In the genomic region with DNA sequence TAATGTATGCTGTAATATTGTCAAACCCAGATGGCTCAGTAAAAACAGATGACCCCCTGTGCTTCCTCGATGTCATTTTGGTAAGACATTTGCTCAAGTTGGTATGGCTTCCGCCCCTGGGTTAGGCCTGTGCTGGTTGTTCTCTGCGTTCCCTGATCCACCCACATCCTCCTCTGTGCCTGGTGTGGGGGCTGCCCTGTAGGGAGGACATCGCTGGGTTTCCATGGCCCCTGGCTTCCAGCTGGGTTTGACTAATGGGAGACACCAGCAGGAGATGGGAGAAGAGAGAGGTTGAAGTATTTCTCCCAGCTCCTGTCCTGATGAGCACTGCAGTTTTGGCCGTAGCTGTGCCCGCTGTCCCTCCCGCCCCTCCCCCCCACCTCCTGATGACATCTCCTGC, we compare ENCODE assay signal across 19 cellular contexts. TPM values are rescaled to one million over a fixed set of nuclear protein-coding genes. Genes with fewer than 3 reads are reported as not detected.
A peak's percentile ranks its signal among the peaks of the same experiment; 100 is the strongest.
DNase-seq lines count a peak whose midpoint lies in the region; TF ChIP-seq lines count a peak whose summit lies in the region.
"Had no signal": no experiment of that assay in that cellular context is flagged by ENCODE, and none has a peak within 500 bp of the region (broad histone marks: within the 10 kb centered on the region; RNA-seq: fewer than 3 reads in every experiment).

No MANE protein-coding gene starts in this region.

- H3K36me3 Mint-ChIP-seq in chondrocyte (ENCODE audit: low read depth) = no peaks in the 10 kb centered on the region
- H3K36me3 Mint-ChIP-seq: CD4-positive, alpha-beta memory T cell had no signal

- intact Hi-C loops in cardiac septum (cut with DNase I) = no loop called here

- peaks cover 46% of the 10 kb centered on the region for H3K4me1 Mint-ChIP-seq in chondrocyte (ENCODE audit: low read depth)

- H3K27ac ChIP-seq in right atrium auricular region (no peak overlapping the region), osteoblast (ENCODE audit: low read depth, low read length) (no peak overlapping the region), urinary bladder (ENCODE audit: low read depth) (peak overlapping the region; percentile 62)
- H3K27ac ChIP-seq: PC-9 had no signal

- H3K4me3 Mint-ChIP-seq in chondrocyte (ENCODE audit: unreplicated experiment) = no peak overlapping the region
- H3K4me3 Mint-ChIP-seq: CD4-positive, alpha-beta memory T cell had no signal

- H3K27me3 ChIP-seq in right atrium auricular region (no peaks in the 10 kb centered on the region), osteoblast (ENCODE audit: insufficient read depth, low read length) (no peaks in the 10 kb centered on the region)

- H3K27me3 Mint-ChIP-seq in chondrocyte (ENCODE audit: low read depth) = no peaks in the 10 kb centered on the region
- H3K27me3 Mint-ChIP-seq: CD4-positive, alpha-beta memory T cell had no signal

- peak; percentile 14 for DNase-seq in cardiac septum (ENCODE audit: low spot score)
- DNase-seq in right atrium auricular region (ENCODE audit: low spot score) = no peak
- DNase-seq in chondrocyte (ENCODE audit: low spot score) = peak; percentile 51
- DNase-seq in osteoblast (ENCODE audit: insufficient read length, low spot score, missing footprints) = peak; percentile 17
- DNase-seq in NCI-H1694 treated with DMSO at 0.1 percent for 48 hours (lab: John Stamatoyannopoulos, UW) = no peak
- no peak for DNase-seq in NCI-H1417 (lab: John Stamatoyannopoulos, UW)
- no peak for DNase-seq in DMS79 (lab: John Stamatoyannopoulos, UW)
- DNase-seq: Calu3; CD4-positive, alpha-beta memory T cell; DMS53; NCI-H1105 treated with DMSO at 0.1 percent for 48 hours; NCI-H2029 treated with DMSO at 0.1 percent for 48 hours; NCI-H510A; NCI-H82; PC-9 had no signal

- H3K79me2 ChIP-seq in osteoblast (ENCODE audit: insufficient read depth, low read length) = no peaks in the 10 kb centered on the region

- no peaks in the 10 kb centered on the region for H3K9me3 Mint-ChIP-seq in chondrocyte (ENCODE audit: low read depth)
- H3K9me3 Mint-ChIP-seq: CD4-positive, alpha-beta memory T cell had no signal

- no peak overlapping the region for H3K4me2 ChIP-seq in osteoblast (ENCODE audit: insufficient read depth, low read length)
- H3K4me2 ChIP-seq: PC-9 had no signal

- 81% methylated on average over 7 of the region's 7 CpGs for WGBS in urinary bladder

- H4K20me1 ChIP-seq in osteoblast (ENCODE audit: insufficient read depth, low read length) = no peaks in the 10 kb centered on the region

- TF ChIP-seq CTCF in right atrium auricular region (IDR thresholded peaks at IDR 0.05) = no peak
- no peak for TF ChIP-seq CTCF in chondrocyte (IDR thresholded peaks at IDR 0.05)
- TF ChIP-seq CTCF in osteoblast (IDR thresholded peaks at IDR 0.05; ENCODE audit: extremely low read depth, low read depth, low read length) = no peak

- H3K4me1 ChIP-seq in right atrium auricular region (peaks cover 0 to 38% of the 10 kb centered on the region in 2 donors), osteoblast (ENCODE audit: insufficient read depth, low read length) (peaks cover 24% of the 10 kb centered on the region), urinary bladder (ENCODE audit: insufficient read depth) (no peaks in the 10 kb centered on the region)

- H3K4me3 ChIP-seq in right atrium auricular region (no peak overlapping the region), osteoblast (ENCODE audit: insufficient read depth, low read length) (no peak overlapping the region), urinary bladder (ENCODE audit: low read depth, low read length) (no peak overlapping the region)
- H3K4me3 ChIP-seq: PC-9 had no signal

- no peaks in the 10 kb centered on the region for H3K36me3 ChIP-seq in right atrium auricular region
- no peaks in the 10 kb centered on the region for H3K36me3 ChIP-seq in osteoblast (ENCODE audit: insufficient read depth, low read length)
- H3K36me3 ChIP-seq in urinary bladder (ENCODE audit: insufficient read depth) = no peaks in the 10 kb centered on the region

- no peak overlapping the region for H3K27ac Mint-ChIP-seq in chondrocyte (ENCODE audit: unreplicated experiment)

- H2AFZ ChIP-seq in osteoblast (ENCODE audit: low read length) = no peak overlapping the region
- H2AFZ ChIP-seq: PC-9 had no signal

- no peaks in the 10 kb centered on the region for H3K9me3 ChIP-seq in right atrium auricular region
- H3K9me3 ChIP-seq in osteoblast (ENCODE audit: low read depth, low read length) = no peaks in the 10 kb centered on the region

RNA-seq across cellular contexts. Expression of a gene that starts 4.4 kb away (rescaled TPM):
- 46.2 TPM for total RNA-seq in cardiac septum
- 100 to 1,000 TPM in 1 of 2 donors, 10 to 100 TPM in 1; 78.5 to 104 TPM for total RNA-seq in right atrium auricular region
- 307 to 312 TPM (median 310 TPM) in 3 replicates for total RNA-seq in chondrocyte
- 3.6 and 3.8 TPM in 2 replicates for total RNA-seq in osteoblast
- 123 TPM for total RNA-seq in urinary bladder
- polyA plus RNA-seq in urinary bladder = 1,046 TPM
- total RNA-seq: A172; Calu3; CD4-positive, alpha-beta memory T cell; PC-9; SK-MEL-5 had no signal
- polyA plus RNA-seq: CD4-positive, alpha-beta memory T cell had no signal

RNA-seq across cellular contexts. Expression of a gene that starts 13.1 kb away (rescaled TPM):
- total RNA-seq in cardiac septum = 17.5 TPM
- 10 to 100 TPM; 15.9 to 17.8 TPM for total RNA-seq in right atrium auricular region
- total RNA-seq in chondrocyte = 50.0 to 53.6 TPM (median 52.3 TPM) in 3 replicates
- total RNA-seq in osteoblast = 11.5 and 12.7 TPM in 2 replicates
- total RNA-seq in urinary bladder = 15.8 TPM
- 32.8 TPM for polyA plus RNA-seq in urinary bladder

RNA-seq across cellular contexts. Expression of a gene that starts 19.6 kb away (rescaled TPM):
- total RNA-seq in cardiac septum (2.5 TPM), right atrium auricular region (1 to 10 TPM in 1 of 2 donors, under 1 TPM in 1; 0.67 to 1.2 TPM), chondrocyte (0.67 to 1.5 TPM (median 1.5 TPM) in 3 replicates), osteoblast (0.29 and 0.36 TPM in 2 replicates), urinary bladder (3.1 TPM)
- polyA plus RNA-seq in urinary bladder = 17.4 TPM
- total RNA-seq: A172, LHCN-M2, SK-MEL-5 had no signal

RNA-seq across cellular contexts. Expression of a gene that starts 28.9 kb away (rescaled TPM):
- total RNA-seq in cardiac septum (9.7 TPM), right atrium auricular region (10 to 100 TPM; 18.7 to 24.6 TPM), chondrocyte (9.4 to 22.0 TPM (median 9.9 TPM) in 3 replicates), osteoblast (20.6 and 21.0 TPM in 2 replicates), urinary bladder (14.5 TPM)
- 14.4 TPM for polyA plus RNA-seq in urinary bladder

Comparison
In these comparisons a context has a peak if more than half of its experiments do, and no peak if none do; other contexts are left out.
1. DNase-seq: peak in cardiac septum (single experiment), chondrocyte (single experiment) and osteoblast (single experiment); none in right atrium auricular region (single experiment), NCI-H1694 treated with DMSO at 0.1 percent for 48 hours (single experiment), NCI-H1417 (0 of 3) and DMS79 (single experiment).